ENCODE assay signal across 9 cellular contexts in the genomic region with DNA sequence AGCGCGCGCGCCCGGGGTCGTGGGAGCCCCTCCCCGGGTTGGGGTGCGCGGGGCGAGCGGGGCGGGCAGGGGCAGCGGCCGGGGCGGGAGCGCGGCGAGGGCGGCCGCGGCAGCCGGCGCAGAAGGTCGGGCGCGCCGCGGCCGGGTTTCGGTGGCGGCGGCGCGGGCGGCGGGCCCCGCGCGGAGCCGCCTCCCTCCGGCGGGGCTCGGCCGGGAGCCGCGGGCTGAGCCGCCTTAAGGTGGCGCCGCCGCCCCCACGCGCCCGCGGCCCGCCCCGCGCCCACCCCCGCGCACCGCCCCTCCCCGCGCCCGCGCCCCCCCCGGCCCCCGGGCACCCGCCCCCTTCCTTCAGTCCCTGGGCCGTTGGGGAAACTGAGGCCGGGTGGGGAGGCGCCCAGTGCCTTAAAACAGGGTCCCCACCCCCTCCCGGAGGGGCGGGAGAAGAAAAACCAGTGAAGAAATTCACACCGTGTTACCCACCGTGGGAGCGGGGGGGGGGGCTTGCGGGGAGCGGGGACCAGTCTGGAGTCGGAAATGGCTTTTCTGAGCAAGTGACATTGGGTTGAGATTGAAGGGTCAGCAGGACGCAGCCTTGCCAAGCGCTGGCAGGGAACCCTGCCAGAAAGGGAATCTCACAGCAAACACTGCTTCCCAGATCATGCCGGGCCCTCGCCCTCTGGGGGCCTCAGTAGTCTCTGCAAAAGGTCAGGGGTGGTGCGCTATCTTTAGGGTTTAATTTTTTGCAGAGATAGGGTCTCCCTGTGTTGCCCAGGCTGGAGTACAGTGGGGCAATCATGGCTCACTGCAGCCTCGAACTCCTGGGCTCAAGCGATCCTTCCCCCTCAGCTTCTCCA. TPM values are rescaled to one million over a fixed set of nuclear protein-coding genes. Genes with fewer than 3 reads are reported as not detected.
DNase-seq lines count a peak whose midpoint lies in the region; ATAC-seq and TF ChIP-seq lines count a peak whose summit lies in the region.
"Had no signal": no experiment of that assay in that cellular context is flagged by ENCODE, and none has a peak within 500 bp of the region (broad histone marks: within the 10 kb centered on the region; RNA-seq: fewer than 3 reads in every experiment).

A gene (minus strand): TSS at position 211 of the 854 bp plus-strand sequence. CDS start 376 bp downstream, outside the sequence.

- no peak within 1 kb of the TSS for H2AFZ ChIP-seq in osteoblast (ENCODE audit: low read length)

- H4K20me1 ChIP-seq in osteoblast (ENCODE audit: insufficient read depth, low read length): no peaks in the 10 kb centered on the region

- H3K36me3 ChIP-seq in SJCRH30 (no peaks in the 10 kb centered on the region), osteoblast (ENCODE audit: insufficient read depth, low read length) (no peaks in the 10 kb centered on the region)

- H3K4me2 ChIP-seq in osteoblast (ENCODE audit: insufficient read depth, low read length): peak within 1 kb of the TSS; percentile 64

- H3K27ac ChIP-seq in SJCRH30 (no peak within 1 kb of the TSS), osteoblast (ENCODE audit: low read depth, low read length) (no peak within 1 kb of the TSS)

- H3K4me3 ChIP-seq in SJCRH30 (peak within 1 kb of the TSS; percentile 47), fibroblast of mammary gland (ENCODE audit: control insufficient read depth, low read depth, low read length) (peak within 1 kb of the TSS; percentile 17), osteoblast (ENCODE audit: insufficient read depth, low read length) (peak within 1 kb of the TSS; percentile 56)

- H3K9me3 ChIP-seq in SJCRH30 (replicated peaks) (no peaks in the 10 kb centered on the region), osteoblast (ENCODE audit: low read depth, low read length) (no peaks in the 10 kb centered on the region)

- DNase-seq in G401 (ENCODE audit: low spot score) (no peak), SJCRH30 (no peak), fibroblast of mammary gland (ENCODE audit: low read depth) (no peak), osteoblast (ENCODE audit: insufficient read length, low spot score, missing footprints) (peak; percentile 92), NCI-H1048 (lab: John Stamatoyannopoulos, UW) (no peak), NCI-H187 treated with DMSO at 0.1 percent for 48 hours (lab: John Stamatoyannopoulos, UW) (no peak)

- H3K79me2 ChIP-seq in osteoblast (ENCODE audit: insufficient read depth, low read length): no peaks in the 10 kb centered on the region

- H3K27me3 ChIP-seq in SJCRH30 (peaks cover 14% of the 10 kb centered on the region), osteoblast (ENCODE audit: insufficient read depth, low read length) (peaks cover 45% of the 10 kb centered on the region)

- in situ Hi-C loops in G401 (cut with HindIII; ENCODE audit: low sequenced_read_pairs): no loop called here

- no peak for ATAC-seq in HG02678 (IDR thresholded peaks at IDR 0.05; ENCODE audit: unreplicated experiment)
- ATAC-seq in GM18909 (IDR thresholded peaks at IDR 0.05; ENCODE audit: poor library complexity, unreplicated experiment): no peak

- H3K4me1 ChIP-seq in SJCRH30 (peaks cover under 1% of the 10 kb centered on the region; the same call in 1 of the 2 replicates), osteoblast (ENCODE audit: insufficient read depth, low read length) (no peaks in the 10 kb centered on the region)

- no peak for TF ChIP-seq CTCF in fibroblast of mammary gland (conservative IDR thresholded peaks at IDR 0.05; ENCODE audit: control insufficient read depth, insufficient read depth, low read depth, low read length)
- TF ChIP-seq CTCF in osteoblast (IDR thresholded peaks at IDR 0.05; ENCODE audit: extremely low read depth, low read depth, low read length): no peak

RNA-seq across cellular contexts. Expression of the gene that starts here (rescaled TPM):
- total RNA-seq in G401 (2014; rRNA removed; shearing (Covaris generic)): 10.2 and 11.7 TPM in 2 replicates
- 3.7 and 4.7 TPM in 2 replicates for total RNA-seq in SJCRH30 (2014; rRNA removed; shearing (Covaris generic))
- 2.4 and 5.1 TPM in 2 replicates for total RNA-seq in osteoblast
- total RNA-seq: M059J had no signal
